Comparison of ENCODE assay signal across 12 cellular contexts in genomic region chr11:42407379-42407778, GRCh38.
DNase-seq lines count a peak whose midpoint lies in the region; ATAC-seq and TF ChIP-seq lines count a peak whose summit lies in the region.
"Had no signal": no experiment of that assay in that cellular context is flagged by ENCODE, and none has a peak within 500 bp of the region (broad histone marks: within the 10 kb centered on the region; RNA-seq: fewer than 3 reads in every experiment).

No MANE protein-coding gene starts in this region.

- TF ChIP-seq RAD21 in SK-N-SH (IDR thresholded peaks at IDR 0.05; ENCODE audit: low read length): peak; percentile 36; the same call in 1 of the 2 replicates

- H3K9me2 ChIP-seq in SK-N-SH: no peaks in the 10 kb centered on the region

- no peak for TF ChIP-seq EP300 in SK-N-SH (IDR thresholded peaks at IDR 0.05; ENCODE audit: borderline replicate concordance in 1 of 2, low read depth in 1 of 2, low read length in 1 of 2)

- WGBS in SK-N-SH (ENCODE audit: low lambda C conversion rate): 42% methylated on average over 3 of the region's 3 CpGs

- intact Hi-C loops in head of caudate nucleus (cut with DNase I): no loop called here

- H4K20me1 ChIP-seq in SK-N-SH (ENCODE audit: insufficient read depth): no peaks in the 10 kb centered on the region

- CTCF ChIA-PET in SK-N-SH (lab: Yijun Ruan, JAX): interaction anchor here (0.9 to 1.8 kb wide), 2 partner anchors 11 to 903 kb away, joined by 3 to 7 read pairs; no protein-coding TSS in a partner anchor

- H3K9ac ChIP-seq in SK-N-SH: no peak overlapping the region

- no peaks in the 10 kb centered on the region for H3K36me3 ChIP-seq in SK-N-SH (replicated peaks in 1 of 2; ENCODE audit: control insufficient read depth in 1 of 2, insufficient read depth in 2 of 2, low read length in 1 of 2)
- H3K36me3 ChIP-seq: sigmoid colon had no signal

- no peak for ATAC-seq in SK-N-SH treated with all-trans-retinoic acid at 6 μM for 48 hours
- no peak for ATAC-seq in HG03521 (IDR thresholded peaks at IDR 0.05; ENCODE audit: unreplicated experiment)
- no peak for ATAC-seq in HG02759 (IDR thresholded peaks at IDR 0.05; ENCODE audit: unreplicated experiment)

- H3K27ac Mint-ChIP-seq in type B pancreatic cell: no peak overlapping the region
- H3K27ac Mint-ChIP-seq: stimulated activated naive CD8-positive, alpha-beta T cell treated with anti-CD3 and anti-CD28 coated beads, Interleukin-15, Interleukin-2, amounts not matched to agents 100 ng/mL and 50 ng/mL, for 24 hours had no signal

- peak; percentile 25 for DNase-seq in SK-N-SH
- DNase-seq in NCI-H82 (lab: John Stamatoyannopoulos, UW): peak; percentile 84
- DNase-seq in head of caudate nucleus: peak; percentile 44 to 93 (median 77)
- no peak for DNase-seq in type B pancreatic cell (ENCODE audit: extremely low spot score, unreplicated experiment)
- DNase-seq in NCI-H2107 treated with DMSO at 0.1 percent for 48 hours (lab: John Stamatoyannopoulos, UW; ENCODE audit: unreplicated experiment): no peak
- DNase-seq: activated CD4-positive, alpha-beta T cell treated with anti-CD3 and anti-CD28 coated beads, Interleukin-2, amount 50 U/mL, for 1 hour; PC-9; sigmoid colon had no signal

- H3K36me3 Mint-ChIP-seq in type B pancreatic cell: no peaks in the 10 kb centered on the region

- TF ChIP-seq CTCF in SK-N-SH (IDR thresholded peaks at IDR 0.05) (no peak), type B pancreatic cell (conservative IDR thresholded peaks at IDR 0.05) (peak; percentile 75)

- POLR2A ChIA-PET in SK-N-SH (lab: Yijun Ruan, JAX): interaction anchor here (0.6 kb wide), 1 partner anchor 1301 kb away, joined by 5 read pairs; no protein-coding TSS in a partner anchor

- H3K27me3 Mint-ChIP-seq in type B pancreatic cell: no peaks in the 10 kb centered on the region
- H3K27me3 Mint-ChIP-seq: stimulated activated naive CD8-positive, alpha-beta T cell treated with anti-CD3 and anti-CD28 coated beads, Interleukin-15, Interleukin-2, amounts not matched to agents 100 ng/mL and 50 ng/mL, for 24 hours had no signal

- no peaks in the 10 kb centered on the region for H3F3A ChIP-seq in SK-N-SH (replicated peaks; ENCODE audit: insufficient read depth)

- H3K4me1 Mint-ChIP-seq in type B pancreatic cell (ENCODE audit: unreplicated experiment): peaks cover 9% of the 10 kb centered on the region

- no peak overlapping the region for H3K4me3 Mint-ChIP-seq in type B pancreatic cell
- H3K4me3 Mint-ChIP-seq: stimulated activated naive CD8-positive, alpha-beta T cell treated with anti-CD3 and anti-CD28 coated beads, Interleukin-15, Interleukin-2, amounts not matched to agents 100 ng/mL and 50 ng/mL, for 24 hours had no signal

- H3K9me3 ChIP-seq in SK-N-SH: no peaks in the 10 kb centered on the region

- no peaks in the 10 kb centered on the region for H3K27me3 ChIP-seq in SK-N-SH (ENCODE audit: insufficient read depth)
- H3K27me3 ChIP-seq: sigmoid colon had no signal

- H3K27ac ChIP-seq in SK-N-SH (ENCODE audit: low read depth in 2 of 2, low read length in 1 of 2): no peak overlapping the region
- H3K27ac ChIP-seq: PC-9, sigmoid colon had no signal

- no peaks in the 10 kb centered on the region for H3K79me2 ChIP-seq in SK-N-SH (ENCODE audit: insufficient read depth)

- no peaks in the 10 kb centered on the region; a peak in 1 of 4 replicates for H3K4me1 ChIP-seq in SK-N-SH (ENCODE audit: control insufficient read depth in 1 of 2, insufficient read depth in 2 of 2, low read depth in 1 of 2, low read length in 1 of 2)
- H3K4me1 ChIP-seq: sigmoid colon had no signal

- no peaks in the 10 kb centered on the region for H3K9me3 Mint-ChIP-seq in type B pancreatic cell

- H2AFZ ChIP-seq in SK-N-SH (ENCODE audit: low read depth): no peak overlapping the region
- H2AFZ ChIP-seq: PC-9 had no signal

- H3K4me2 ChIP-seq in SK-N-SH: no peak overlapping the region
- H3K4me2 ChIP-seq: PC-9 had no signal

- H3K4me3 ChIP-seq in SK-N-SH (ENCODE audit: low read depth in 2 of 2, low read length in 1 of 2): peak overlapping the region in 1 of 2 experiments; percentile 9; a peak in 1 of 4 replicates
- H3K4me3 ChIP-seq: PC-9, sigmoid colon had no signal

TF ChIP-seq in SK-N-SH, 30 proteins besides CTCF, POLR2A, EP300 and RAD21 (continues in another document):
- TF ChIP-seq TAF1 (IDR thresholded peaks at IDR 0.05; ENCODE audit: borderline replicate concordance, low read depth, low read length) (no peak), SMC3 (IDR thresholded peaks at IDR 0.05; ENCODE audit: low read depth, low read length) (no peak), USF1 (IDR thresholded peaks at IDR 0.05; ENCODE audit: borderline replicate concordance, low read depth) (no peak), MAX (IDR thresholded peaks at IDR 0.05; ENCODE audit: low read depth) (no peak), REST (IDR thresholded peaks at IDR 0.05; ENCODE audit: low read depth, low read length) (no peak)

TF ChIP-seq in SK-N-SH treated with all-trans-retinoic acid at 6 μM for 48 hours, 23 proteins besides CTCF, POLR2A, EP300 and RAD21:
- TF ChIP-seq TOX (CRISPR knock-in tag; IDR thresholded peaks at IDR 0.05; ENCODE audit: borderline replicate concordance): no peak

Comparison
In these comparisons a context has a peak if more than half of its experiments do, and no peak if none do; other contexts are left out.
1. DNase-seq: peak in SK-N-SH (single experiment), NCI-H82 (single experiment) and head of caudate nucleus (42 of 42); none in type B pancreatic cell (single experiment) and NCI-H2107 treated with DMSO at 0.1 percent for 48 hours (single experiment).